In genomic region chr10:6409982-6410694, GRCh38 we compare ENCODE assay signal across 9 cellular contexts.
DNase-seq lines count a peak whose midpoint lies in the region; ATAC-seq, FAIRE-seq and TF ChIP-seq lines count a peak whose summit lies in the region.
"Had no signal": no experiment of that assay in that cellular context is flagged by ENCODE, and none has a peak within 500 bp of the region (broad histone marks: within the 10 kb centered on the region; RNA-seq: fewer than 3 reads in every experiment).

No MANE protein-coding gene starts in this region.

- no peaks in the 10 kb centered on the region for H3K27me3 ChIP-seq in testis

- peak overlapping the region; percentile 83 for H3K27ac Mint-ChIP-seq in activated naive CD8-positive, alpha-beta T cell treated with anti-CD3 and anti-CD28 coated beads, Interleukin-2, amount 10 ng/mL, durations not matched to agents 7 days and 5 days

- peak overlapping the region in 1 of 2 donors; percentile 60 for H3K27ac ChIP-seq in testis
- H3K27ac ChIP-seq: C4-2B had no signal

- peaks cover 9% of the 10 kb centered on the region for H3K4me1 ChIP-seq in testis

- POLR2A ChIA-PET in activated naive CD8-positive, alpha-beta T cell treated with anti-CD3 and anti-CD28 coated beads, Interleukin-2, amount 10 ng/mL, durations not matched to agents 7 days and 5 days (lab: Charles Lee): interaction anchor here (0.8 to 1.7 kb wide), 5 partner anchors 61 to 247 kb away, joined by 3 to 9 read pairs (median 4); partner anchors contain the start of gene PRKCQ

- H3K27me3 Mint-ChIP-seq in activated naive CD8-positive, alpha-beta T cell treated with anti-CD3 and anti-CD28 coated beads, Interleukin-2, amount 10 ng/mL, durations not matched to agents 7 days and 5 days: peaks cover 2% of the 10 kb centered on the region

- H3K4me3 ChIP-seq in testis: no peak overlapping the region

- no peak for TF ChIP-seq POLR2A in testis (IDR thresholded peaks at IDR 0.05)

- ATAC-seq in activated CD4-positive, CD25-positive, alpha-beta regulatory T cell treated with anti-CD3 and anti-CD28 coated beads, Interleukin-2, amount 50 U/mL, for 24 hours: peak; percentile 50 to 54
- ATAC-seq in activated naive CD8-positive, alpha-beta T cell treated with anti-CD3 and anti-CD28 coated beads, Interleukin-2, amount 10 ng/mL, durations not matched to agents 7 days and 5 days (ENCODE audit: low read depth): peak; percentile 85
- ATAC-seq in GM18502 (IDR thresholded peaks at IDR 0.05; ENCODE audit: poor library complexity, unreplicated experiment): no peak
- no peak for ATAC-seq in HG03521 (IDR thresholded peaks at IDR 0.05; ENCODE audit: unreplicated experiment)

- peaks cover 11% of the 10 kb centered on the region for H3K36me3 Mint-ChIP-seq in activated naive CD8-positive, alpha-beta T cell treated with anti-CD3 and anti-CD28 coated beads, Interleukin-2, amount 10 ng/mL, durations not matched to agents 7 days and 5 days

- no peak for TF ChIP-seq CTCF in testis (IDR thresholded peaks at IDR 0.05)

- intact Hi-C loops in testis (cut with DNase I; ENCODE audit: low total_unique reads): loop anchor here (10.0 kb wide), 1 partner anchor 205 kb away; the partner anchor contains the start of gene PFKFB3

- peaks cover 38% of the 10 kb centered on the region for H3K4me1 Mint-ChIP-seq in activated naive CD8-positive, alpha-beta T cell treated with anti-CD3 and anti-CD28 coated beads, Interleukin-2, amount 10 ng/mL, durations not matched to agents 7 days and 5 days

- no peaks in the 10 kb centered on the region for H3K9me3 ChIP-seq in testis

- no peak for DNase-seq in activated CD4-positive, CD25-positive, alpha-beta regulatory T cell treated with anti-CD3 and anti-CD28 coated beads, Interleukin-2, amount 50 U/mL, for 72 hours
- DNase-seq in activated naive CD8-positive, alpha-beta T cell treated with anti-CD3 and anti-CD28 coated beads, Interleukin-2, amount 10 ng/mL, durations not matched to agents 7 days and 5 days: no peak
- DNase-seq in testis (peak; percentile 48), GF-D8 (lab: John Stamatoyannopoulos, UW) (no peak)

- peak overlapping the region; percentile 68 for H3K4me3 Mint-ChIP-seq in activated naive CD8-positive, alpha-beta T cell treated with anti-CD3 and anti-CD28 coated beads, Interleukin-2, amount 10 ng/mL, durations not matched to agents 7 days and 5 days

- H3K9me3 Mint-ChIP-seq in activated naive CD8-positive, alpha-beta T cell treated with anti-CD3 and anti-CD28 coated beads, Interleukin-2, amount 10 ng/mL, durations not matched to agents 7 days and 5 days: no peaks in the 10 kb centered on the region

- 44 to 52% methylated on average over 2 of the region's 2 CpGs for WGBS in testis, 2 donors

- peak; percentile 66 for FAIRE-seq in islet of Langerhans (lab: Jason Lieb, UNC)

- H3K36me3 ChIP-seq in testis (ENCODE audit: low read depth, missing control alignments): no peaks in the 10 kb centered on the region

Comparison
In these comparisons a context has a peak if more than half of its experiments do, and no peak if none do; other contexts are left out.
1. ATAC-seq: peak in activated CD4-positive, CD25-positive, alpha-beta regulatory T cell treated with anti-CD3 and anti-CD28 coated beads, Interleukin-2, amount 50 U/mL, for 24 hours (2 of 2) and activated naive CD8-positive, alpha-beta T cell treated with anti-CD3 and anti-CD28 coated beads, Interleukin-2, amount 10 ng/mL, durations not matched to agents 7 days and 5 days (single experiment); none in GM18502 (single experiment) and HG03521 (single experiment).